Comparison of ENCODE assay signal across 8 cellular contexts in genomic region chr10:30433779-30434272, GRCh38. TPM values are rescaled to one million over a fixed set of nuclear protein-coding genes. Genes with fewer than 3 reads are reported as not detected.
DNase-seq lines count a peak whose midpoint lies in the region; ATAC-seq and TF ChIP-seq lines count a peak whose summit lies in the region.

Gene MAP3K8 (plus strand): TSS chr10:30434184. CDS start chr10:30438939, 4,755 bp downstream.

- intact Hi-C loops in T-helper 1 cell treated with Interleukin-12 subunit alpha and Interleukin-12 subunit beta and Interleukin-4 antibody, amounts not matched to agents 30 ng/mL and 1 ng/mL, for 36 hours (cut with micrococcal nuclease): loop anchor here (1.0 to 10.0 kb wide), 12 partner anchors 16 to 1941 kb away; partner anchors contain the start of genes ARHGAP12, KIF5B, ZEB1 and ZNF438
- intact Hi-C loops in heart right ventricle (cut with DNase I): no loop called here
- intact Hi-C loops in posterior vena cava (cut with DNase I): no loop called here

- H3K4me3 ChIP-seq in heart right ventricle (peak within 1 kb of the TSS; percentile 74 to 98 (median 94)), upper lobe of left lung (peak within 1 kb of the TSS; percentile 73 to 96 (median 80))

- ATAC-seq in GM21786 (IDR thresholded peaks at IDR 0.05; ENCODE audit: unreplicated experiment) (peak; percentile 66), heart right ventricle (peak; percentile 88 to 95 (median 92)), upper lobe of left lung (ENCODE audit: low FRiP score in 2 of 2) (peak; percentile 89 to 95)

- TF ChIP-seq EP300 in upper lobe of left lung (IDR thresholded peaks at IDR 0.05): peak in 2 of 4 donors; percentile 25 to 73

- H3K27me3 ChIP-seq in heart right ventricle (no peaks in the 10 kb centered on the region), upper lobe of left lung (no peaks in the 10 kb centered on the region)

- no peaks in the 10 kb centered on the region for H3K36me3 ChIP-seq in KOPT-K1 (ENCODE audit: insufficient read depth, low read length)
- H3K36me3 ChIP-seq in heart right ventricle: peaks cover 0 to 20% (median 0%) of the 10 kb centered on the region in 9 donors
- peaks cover 0 to 19% (median 1%) of the 10 kb centered on the region in 4 donors for H3K36me3 ChIP-seq in upper lobe of left lung

- peak in 3 of 4 donors; percentile 63 to 89 (median 83) for TF ChIP-seq POLR2A in upper lobe of left lung (IDR thresholded peaks at IDR 0.05)

- no peak for TF ChIP-seq CTCF in heart right ventricle (IDR thresholded peaks at IDR 0.05)
- TF ChIP-seq CTCF in upper lobe of left lung (IDR thresholded peaks at IDR 0.05): no peak

- DNase-seq in GDM1 (lab: John Stamatoyannopoulos, UW) (peak; percentile 93), heart right ventricle (peak; percentile 93), posterior vena cava (ENCODE audit: low spot score) (peak; percentile 98), upper lobe of left lung (peak; percentile 95 to 97)

- H3K27ac ChIP-seq in KOPT-K1 (ENCODE audit: low read depth, low read length, poor library complexity, severe bottlenecking): peak within 1 kb of the TSS; percentile 39
- peak within 1 kb of the TSS; percentile 94 for H3K27ac ChIP-seq in adipose tissue (ENCODE audit: low read depth, low read length)
- peak within 1 kb of the TSS; percentile 90 to 99 (median 99) for H3K27ac ChIP-seq in heart right ventricle
- peak within 1 kb of the TSS; percentile 97 to 100 (median 98) for H3K27ac ChIP-seq in upper lobe of left lung

- 0 to 1% (median 0%) methylated on average over 41 to 53 of the region's 53 CpGs for WGBS in adipose tissue, 3 donors
- 0% methylated on average over 53 of the region's 53 CpGs for WGBS in heart right ventricle, 2 donors
- WGBS in upper lobe of left lung, 2 donors: 0 to 2% methylated on average over 12 to 52 of the region's 53 CpGs

- peaks cover 0 to 64% (median 56%) of the 10 kb centered on the region in 9 donors for H3K4me1 ChIP-seq in heart right ventricle
- H3K4me1 ChIP-seq in upper lobe of left lung: peaks cover 28 to 63% (median 53%) of the 10 kb centered on the region in 4 donors

- H3K9me3 ChIP-seq in KOPT-K1 (ENCODE audit: insufficient read depth, low read length, poor library complexity, severe bottlenecking) (no peaks in the 10 kb centered on the region), heart right ventricle (no peaks in the 10 kb centered on the region), upper lobe of left lung (peaks cover 0 to 6% (median 0%) of the 10 kb centered on the region in 4 donors)

RNA-seq across cellular contexts. Expression of gene MAP3K8, which starts in this region (rescaled TPM):
- 59.2 and 62.5 TPM in 2 replicates for total RNA-seq in T-helper 1 cell treated with Interleukin-12 subunit alpha and Interleukin-12 subunit beta and Interleukin-4 antibody, amounts not matched to agents 30 ng/mL and 1 ng/mL, for 36 hours
- polyA plus RNA-seq in adipose tissue (100 to 1,000 TPM in 1 of 3 donors, 10 to 100 TPM in 1, 1 to 10 TPM in 1; 4.9 to 111 (median 45.0) TPM), heart right ventricle (10 to 100 TPM in 1 of 2 donors, 1 to 10 TPM in 1; 3.8 to 14.0 TPM)
- total RNA-seq in heart right ventricle (10 to 100 TPM in 3 of 10 donors, 1 to 10 TPM in 7; 2.7 to 19.2 (median 6.9) TPM), posterior vena cava (10 to 100 TPM; 58.3 to 62.3 TPM), upper lobe of left lung (10 to 100 TPM; 32.5 to 71.2 (median 42.8) TPM)

Comparison
In these comparisons a context has a peak if more than half of its experiments do, and no peak if none do; other contexts are left out.
1. Peak in every context shown above with its lines: DNase-seq, ATAC-seq, H3K4me3 ChIP-seq and H3K27ac ChIP-seq.
2. H3K27ac ChIP-seq: peak in every context shown above with its lines; median percentile 99 in heart right ventricle; 98 in upper lobe of left lung; 94 in adipose tissue; 39 in KOPT-K1.